Comparison of ENCODE assay signal across 21 cellular contexts in genomic region chr13:24218977-24219376, GRCh38. TPM values are rescaled to one million over a fixed set of nuclear protein-coding genes. Genes with fewer than 3 reads are reported as not detected.
DNase-seq lines count a peak whose midpoint lies in the region; ATAC-seq and TF ChIP-seq lines count a peak whose summit lies in the region.
"Had no signal": no experiment of that assay in that cellular context is flagged by ENCODE, and none has a peak within 500 bp of the region (broad histone marks: within the 10 kb centered on the region; RNA-seq: fewer than 3 reads in every experiment).

No MANE protein-coding gene starts in this region.

- H3K4ac ChIP-seq in IMR-90 (ENCODE audit: low read depth, low read length) (no peak overlapping the region), mesendoderm (ENCODE audit: low read depth, low read length) (no peak overlapping the region)

- CTCF ChIA-PET in IMR-90 (lab: Yijun Ruan, JAX), result interaction anchor here (0.6 to 1.7 kb wide), 6 partner anchors 81 to 329 kb away, joined by 3 to 8 read pairs (median 3); no protein-coding TSS in a partner anchor

- intact Hi-C loops in IMR-90 (cut with micrococcal nuclease), result no loop called here

- no peak overlapping the region for H4K91ac ChIP-seq in IMR-90 (ENCODE audit: insufficient read depth, low read depth, low read length)

- H2AK9ac ChIP-seq in IMR-90 (replicated peaks; ENCODE audit: low read depth, low read length, poor library complexity), result no peak overlapping the region

- no peaks in the 10 kb centered on the region for H3K9me3 ChIP-seq in IMR-90 (ENCODE audit: control insufficient read depth, insufficient read depth, low read length)
- H3K9me3 ChIP-seq: HAP-1 had no signal

- ATAC-seq in IMR-90 (ENCODE audit: low read depth) (no peak), HG03135 (IDR thresholded peaks at IDR 0.05; ENCODE audit: unreplicated experiment) (no peak)
- ATAC-seq: activated naive CD4-positive, alpha-beta T cell treated with anti-CD3 and anti-CD28 coated beads, Interleukin-2, amount 50 U/mL, for 72 hours had no signal

- no CpG with 5 or more reads among the region's 2 CpGs for WGBS in IMR-90 (ENCODE audit: extremely low coverage in 2 of 2, insufficient read length in 1 of 2), 2 experiments
- WGBS in mesendoderm (ENCODE audit: extremely low coverage, insufficient coverage, low lambda C conversion rate), result no CpG with 5 or more reads among the region's 2 CpGs

- no peak for TF ChIP-seq POLR2A in IMR-90 (IDR thresholded peaks at IDR 0.05; ENCODE audit: low read depth, low read length)

- peaks cover 7% of the 10 kb centered on the region for H3K79me2 ChIP-seq in mesendoderm (ENCODE audit: control insufficient read depth, insufficient read depth, low read length)

- no peak overlapping the region for H2AK5ac ChIP-seq in IMR-90 (ENCODE audit: low read depth, low read length)
- no peak overlapping the region for H2AK5ac ChIP-seq in mesendoderm (ENCODE audit: low read length)

- H3K9me1 ChIP-seq in IMR-90 (ENCODE audit: insufficient read depth, low read length), result peaks cover 15% of the 10 kb centered on the region

- no TSS peak for BruUV-seq in IMR-90 (replicated peaks; lab: Mats Ljungman, UMichigan)

- H3K36me3 ChIP-seq in IMR-90 (ENCODE audit: control insufficient read depth, insufficient read depth, low read length) (peaks cover 7% of the 10 kb centered on the region), mesendoderm (ENCODE audit: control insufficient read depth, insufficient read depth, low read length) (no peaks in the 10 kb centered on the region)
- H3K36me3 ChIP-seq: HAP-1 had no signal

- TF ChIP-seq RAD21 in IMR-90 (IDR thresholded peaks at IDR 0.05; ENCODE audit: low read length), result no peak

- TF ChIP-seq CTCF in IMR-90 (conservative IDR thresholded peaks at IDR 0.05; ENCODE audit: low read depth, low read length), result no peak

- dilution Hi-C loops in IMR-90 (cut with HindIII; ENCODE audit: low sequenced_read_pairs, unreplicated experiment), result no loop called here

- H3K4me2 ChIP-seq in IMR-90 (ENCODE audit: low read depth, low read length) (no peak overlapping the region), mesendoderm (ENCODE audit: low read length) (no peak overlapping the region)

- in situ Hi-C loops in IMR-90 (cut with MboI; ENCODE audit: low sequenced_read_pairs), result no loop called here

- H3K56ac ChIP-seq in IMR-90 (ENCODE audit: extremely low read depth, insufficient read depth, low read length) (no peak overlapping the region), mesendoderm (ENCODE audit: low read length) (no peak overlapping the region)

- H3K4me3 ChIP-seq in IMR-90 (ENCODE audit: insufficient read depth, low read depth, low read length), result no peak overlapping the region
- H3K4me3 ChIP-seq in mesendoderm (ENCODE audit: low read length), result no peak overlapping the region
- H3K4me3 ChIP-seq: HAP-1, skin epidermis had no signal

- H3K23ac ChIP-seq in IMR-90 (ENCODE audit: low read depth, low read length), result no peak overlapping the region
- no peak overlapping the region for H3K23ac ChIP-seq in mesendoderm (ENCODE audit: low read length)

- H2BK15ac ChIP-seq in IMR-90 (ENCODE audit: low read depth, low read length) (no peak overlapping the region), mesendoderm (replicated peaks; ENCODE audit: low read depth) (no peak overlapping the region)

- POLR2A ChIA-PET in IMR-90 (lab: Charles Lee; ENCODE audit: unreplicated experiment), result no interaction called here

- H4K8ac ChIP-seq in IMR-90 (ENCODE audit: low read depth in 2 of 2, low read length in 2 of 2), result no peak overlapping the region
- no peak overlapping the region for H4K8ac ChIP-seq in mesendoderm (ENCODE audit: low read depth, low read length)

- H4K20me1 ChIP-seq in IMR-90 (ENCODE audit: insufficient read depth, low read length), result 0 out of 2 replicates have a peak, but pooled peaks cover 3% of the 10 kb centered on the region

- H2BK5ac ChIP-seq in IMR-90 (ENCODE audit: low read depth, low read length, poor library complexity, severe bottlenecking), result no peak overlapping the region
- H2BK5ac ChIP-seq in mesendoderm (ENCODE audit: low read length), result no peak overlapping the region

- H3K18ac ChIP-seq in IMR-90 (ENCODE audit: low read depth, low read length) (no peak overlapping the region), mesendoderm (ENCODE audit: low read length) (no peak overlapping the region)

- H2BK20ac ChIP-seq in IMR-90 (ENCODE audit: low read depth, low read length), result no peak overlapping the region

- DNase-seq in IMR-90, result no peak
- no peak for DNase-seq in caudate nucleus (lab: John Stamatoyannopoulos, UW)
- no peak for DNase-seq in inferior parietal cortex (ENCODE audit: extremely low spot score)
- no peak for DNase-seq in mesendoderm
- DNase-seq: activated CD4-positive, alpha-beta T cell treated with anti-CD3 and anti-CD28 coated beads, Interleukin-2, amount 10 ng/mL, durations not matched to agents 7 days and 5 days; CD8-positive, alpha-beta memory T cell; effector CD4-positive, alpha-beta T cell; erythroblast; kidney glomerular epithelial cell; mammary epithelial cell; NCI-H1105 treated with DMSO at 0.1 percent for 48 hours; NCI-H2029 treated with DMSO at 0.1 percent for 48 hours; NCI-H345; stimulated activated CD4-positive, alpha-beta T cell treated with anti-CD3 and anti-CD28 coated beads, Interleukin-2, amount 100 ng/mL, for 24 hours had no signal

- H3K79me1 ChIP-seq in IMR-90 (ENCODE audit: low read depth in 1 of 2, low read length in 2 of 2), result peaks cover 29 to 62% of the 10 kb centered on the region in 2 experiments
- peaks cover 12% of the 10 kb centered on the region for H3K79me1 ChIP-seq in mesendoderm (ENCODE audit: low read length)

- H3K27ac ChIP-seq in IMR-90 (ENCODE audit: insufficient read depth, low read length) (no peak overlapping the region), caudate nucleus (ENCODE audit: low read depth, low read length) (peak overlapping the region; percentile 72), layer of hippocampus (ENCODE audit: low read depth, low read length) (peak overlapping the region; percentile 40), temporal lobe (ENCODE audit: low read depth, low read length) (peak overlapping the region; percentile 24), mesendoderm (ENCODE audit: low read depth, low read length) (no peak overlapping the region)
- H3K27ac ChIP-seq: HL-60 had no signal

- H2AFZ ChIP-seq in IMR-90 (replicated peaks; ENCODE audit: low read length, poor library complexity), result no peak overlapping the region

- H3K4me1 ChIP-seq in IMR-90 (ENCODE audit: control insufficient read depth, insufficient read depth, low read length), result peaks cover 13% of the 10 kb centered on the region
- H3K4me1 ChIP-seq in mesendoderm (ENCODE audit: control insufficient read depth, low read depth, low read length), result peaks cover 3% of the 10 kb centered on the region

- H3K9ac ChIP-seq in IMR-90 (ENCODE audit: low read depth, low read length) (no peak overlapping the region), mesendoderm (ENCODE audit: low read length) (no peak overlapping the region)

- H3K27me3 ChIP-seq in IMR-90 (ENCODE audit: control insufficient read depth, insufficient read depth, low read length) (no peaks in the 10 kb centered on the region), layer of hippocampus (ENCODE audit: control insufficient read depth, insufficient read depth, low read length) (no peaks in the 10 kb centered on the region), mesendoderm (ENCODE audit: insufficient read depth, low read length, poor library complexity) (no peaks in the 10 kb centered on the region)

- H2BK120ac ChIP-seq in IMR-90 (ENCODE audit: low read depth, low read length) (no peak overlapping the region), mesendoderm (ENCODE audit: low read depth, low read length) (no peak overlapping the region)

- no peak overlapping the region for H3K14ac ChIP-seq in IMR-90 (replicated peaks; ENCODE audit: low read depth, low read length)

- H4K5ac ChIP-seq in IMR-90 (ENCODE audit: low read depth, low read length), result no peak overlapping the region
- H4K5ac ChIP-seq in mesendoderm (ENCODE audit: low read length), result no peak overlapping the region

TF ChIP-seq in IMR-90, 13 proteins besides CTCF, POLR2A, EP300 and RAD21:
- TF ChIP-seq CHD1 (IDR thresholded peaks at IDR 0.05; ENCODE audit: low read depth, low read length), result no peak
- TF ChIP-seq CEBPB (IDR thresholded peaks at IDR 0.05; ENCODE audit: low read depth, low read length), result peak; percentile 65

RNA-seq across cellular contexts. Expression of gene SPATA13, which starts 58.5 kb away (rescaled TPM):
- 11.4 and 12.5 TPM in 2 replicates for total RNA-seq in IMR-90 (2012; rRNA removed)
- 8.4 and 10.5 TPM in 2 replicates for polyA plus RNA-seq in IMR-90 (2012; rRNA removed)
- 4.7 and 5.1 TPM in 2 replicates for polyA plus RNA-seq in IMR-90 (2012; cell fraction: cytosol; rRNA removed)
- 28.6 and 38.1 TPM in 2 replicates for polyA plus RNA-seq in IMR-90 (2012; cell fraction: nucleus; rRNA removed; ENCODE audit: low replicate concordance)
- 23.1 TPM for total RNA-seq in temporal lobe
- polyA plus RNA-seq in mesendoderm (2013, experiment 1 of 2), result 16.1 TPM
- 14.9 TPM for polyA plus RNA-seq in mesendoderm (2013, experiment 2 of 2)

Comparison
In these comparisons a context has a peak if more than half of its experiments do, and no peak if none do; other contexts are left out.
1. H3K27ac ChIP-seq: peak in caudate nucleus (single experiment), layer of hippocampus (single experiment) and temporal lobe (single experiment); none in IMR-90 (single experiment) and mesendoderm (single experiment).